Comparison of ENCODE assay signal across 11 cellular contexts in the genomic region with DNA sequence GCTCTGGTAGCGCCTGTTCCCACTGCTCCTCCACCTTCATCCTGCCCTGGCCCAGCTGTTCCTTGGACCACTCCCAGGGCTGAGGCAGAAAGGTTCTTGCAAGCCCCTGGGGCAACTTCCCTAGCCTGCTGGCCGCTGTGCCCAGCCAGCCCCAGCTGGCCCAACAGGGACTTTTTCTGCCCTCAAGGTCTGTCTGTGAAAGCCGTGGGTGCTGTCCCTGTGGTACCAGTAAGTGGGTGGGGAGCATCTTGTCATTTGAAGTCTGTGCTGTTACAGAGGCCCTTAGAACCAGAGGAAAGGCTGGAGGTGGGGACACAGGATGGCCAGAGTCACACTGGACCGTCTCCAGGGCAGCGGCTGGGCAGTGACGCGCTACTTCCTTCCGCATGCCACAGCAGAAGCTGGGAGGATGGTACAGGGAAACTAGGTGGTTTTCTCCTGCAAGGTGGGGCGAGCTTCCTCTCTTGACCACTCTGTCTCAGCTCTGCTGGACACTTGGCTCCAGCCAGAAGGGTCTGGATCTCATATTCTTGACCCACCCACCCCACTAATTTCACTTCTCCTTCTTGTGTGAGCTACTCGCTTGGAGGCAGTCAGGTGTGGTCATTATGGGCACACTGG.
A peak's percentile ranks its signal among the peaks of the same experiment; 100 is the strongest.
DNase-seq lines count a peak whose midpoint lies in the region; ATAC-seq, FAIRE-seq and TF ChIP-seq lines count a peak whose summit lies in the region.
"Had no signal": no experiment of that assay in that cellular context is flagged by ENCODE, and none has a peak within 500 bp of the region (broad histone marks: within the 10 kb centered on the region; RNA-seq: fewer than 3 reads in every experiment).

No MANE protein-coding gene starts in this region.

- no peak for TF ChIP-seq CTCF in tibial nerve (IDR thresholded peaks at IDR 0.05)

- peaks cover 4 to 7% of the 10 kb centered on the region in 2 donors for H3K36me3 ChIP-seq in duodenal mucosa (ENCODE audit: control insufficient read depth in 1 of 2, insufficient read depth in 2 of 2, low read length in 2 of 2)
- no peaks in the 10 kb centered on the region for H3K36me3 ChIP-seq in tibial nerve

- WGBS in tibial nerve, 2 donors: 65 to 74% methylated on average over 9 of the region's 10 CpGs

- peak; percentile 3 for DNase-seq in midbrain (lab: John Stamatoyannopoulos, UW)
- peak in 1 of 2 donors; percentile 15 for DNase-seq in tibial nerve (ENCODE audit: low spot score in 2 of 2)
- DNase-seq in H54 (ENCODE audit: insufficient read length, low spot score): no peak
- no peak for DNase-seq in NCI-H1694 treated with DMSO at 0.1 percent for 48 hours (lab: John Stamatoyannopoulos, UW)
- DNase-seq in NCI-H510A (lab: John Stamatoyannopoulos, UW): no peak
- DNase-seq: glutamatergic neuron, NCI-H510A treated with DMSO at 0.1 percent for 48 hours had no signal

- no peak overlapping the region for H3K9ac ChIP-seq in duodenal mucosa (ENCODE audit: low read depth in 1 of 2, low read length in 2 of 2)
- H3K9ac ChIP-seq: KMS-11 had no signal

- peaks cover 18 to 19% of the 10 kb centered on the region in 2 donors for H3K4me1 ChIP-seq in duodenal mucosa (ENCODE audit: control insufficient read depth in 1 of 2, insufficient read depth in 2 of 2, low read length in 2 of 2)
- H3K4me1 ChIP-seq in tibial nerve: peaks cover 0 to 3% (median 0%) of the 10 kb centered on the region in 4 donors

- TF ChIP-seq POLR2A in tibial nerve (IDR thresholded peaks at IDR 0.05) (no peak), H54 (IDR thresholded peaks at IDR 0.05; ENCODE audit: low read depth, low read length) (no peak)

- H3K27me3 ChIP-seq in duodenal mucosa (ENCODE audit: control insufficient read depth in 1 of 2, insufficient read depth in 2 of 2, low read length in 2 of 2): no peaks in the 10 kb centered on the region
- H3K27me3 ChIP-seq in tibial nerve: no peaks in the 10 kb centered on the region

- no peak for FAIRE-seq in H54 (lab: Jason Lieb, UNC)

- peak in 1 of 2 donors; percentile 57 for TF ChIP-seq EP300 in tibial nerve (IDR thresholded peaks at IDR 0.05)

- ATAC-seq in HG03108 (IDR thresholded peaks at IDR 0.05; ENCODE audit: unreplicated experiment): peak; percentile 40
- ATAC-seq in GM18870 (IDR thresholded peaks at IDR 0.05; ENCODE audit: unreplicated experiment): no peak

- H3K9me3 ChIP-seq in duodenal mucosa (ENCODE audit: control insufficient read depth in 1 of 2, low read length in 2 of 2) (no peaks in the 10 kb centered on the region), tibial nerve (no peaks in the 10 kb centered on the region)

- no peak overlapping the region for H3K4me3 ChIP-seq in duodenal mucosa (ENCODE audit: low read depth in 1 of 2, low read length in 2 of 2)
- H3K4me3 ChIP-seq in tibial nerve: no peak overlapping the region

- H3K27ac ChIP-seq in duodenal mucosa (ENCODE audit: low read depth, low read length) (peak overlapping the region; percentile 64), tibial nerve (peak overlapping the region in 3 of 4 donors; percentile 12 to 73 (median 43))
- H3K27ac ChIP-seq: KMS-11 had no signal
